Comparison of ENCODE assay signal across 8 cellular contexts in genomic region chr1:21294266-21295058, GRCh38. TPM values are rescaled to one million over a fixed set of nuclear protein-coding genes. Genes with fewer than 3 reads are reported as not detected.
DNase-seq lines count a peak whose midpoint lies in the region; ATAC-seq and TF ChIP-seq lines count a peak whose summit lies in the region.

No MANE protein-coding gene starts in this region.

- peaks cover 28% of the 10 kb centered on the region for H3K36me3 Mint-ChIP-seq in activated naive CD8-positive, alpha-beta T cell treated with anti-CD3 and anti-CD28 coated beads for 36 hours
- H3K36me3 Mint-ChIP-seq in naive B cell: no peaks in the 10 kb centered on the region

- H3K4me1 Mint-ChIP-seq in activated naive CD8-positive, alpha-beta T cell treated with anti-CD3 and anti-CD28 coated beads for 36 hours: peaks cover 85% of the 10 kb centered on the region
- peaks cover 60 to 89% (median 77%) of the 10 kb centered on the region in 3 donors for H3K4me1 Mint-ChIP-seq in naive B cell

- peaks cover 46% of the 10 kb centered on the region for H3K4me1 ChIP-seq in thymus (ENCODE audit: control insufficient read depth, insufficient read depth, low read length)

- peak overlapping the region; percentile 97 for H3K27ac Mint-ChIP-seq in activated naive CD8-positive, alpha-beta T cell treated with anti-CD3 and anti-CD28 coated beads for 36 hours
- peak overlapping the region; percentile 99 to 100 (median 100) for H3K27ac Mint-ChIP-seq in naive B cell

- no peaks in the 10 kb centered on the region for H3K36me3 ChIP-seq in thymus (ENCODE audit: control insufficient read depth, insufficient read depth)

- peak overlapping the region; percentile 74 for H3K4me3 Mint-ChIP-seq in activated naive CD8-positive, alpha-beta T cell treated with anti-CD3 and anti-CD28 coated beads for 36 hours
- H3K4me3 Mint-ChIP-seq in naive B cell: peak overlapping the region; percentile 85 to 96 (median 91)

- peak; percentile 60 for TF ChIP-seq POLR2A in Raji (IDR thresholded peaks at IDR 0.05; ENCODE audit: insufficient read depth, low read depth, low read length)

- ATAC-seq in GM18858 (IDR thresholded peaks at IDR 0.05; ENCODE audit: unreplicated experiment) (peak; percentile 49), HG02938 (IDR thresholded peaks at IDR 0.05; ENCODE audit: unreplicated experiment) (peak; percentile 53), naive B cell (ENCODE audit: low read depth in 2 of 2) (peak; percentile 66 to 69)

- WGBS in thymus: 23% methylated on average over 13 of the region's 13 CpGs

- peak overlapping the region; percentile 75 for H3K27ac ChIP-seq in thymus (ENCODE audit: low read depth)

- no peaks in the 10 kb centered on the region for H3K27me3 ChIP-seq in thymus (ENCODE audit: control insufficient read depth, insufficient read depth)

- no peaks in the 10 kb centered on the region for H3K9me3 Mint-ChIP-seq in activated naive CD8-positive, alpha-beta T cell treated with anti-CD3 and anti-CD28 coated beads for 36 hours
- no peaks in the 10 kb centered on the region for H3K9me3 Mint-ChIP-seq in naive B cell

- H3K27me3 Mint-ChIP-seq in activated naive CD8-positive, alpha-beta T cell treated with anti-CD3 and anti-CD28 coated beads for 36 hours: no peaks in the 10 kb centered on the region
- no peaks in the 10 kb centered on the region for H3K27me3 Mint-ChIP-seq in naive B cell

- no peaks in the 10 kb centered on the region for H3K9me3 ChIP-seq in thymus (ENCODE audit: control insufficient read depth)

- peak; percentile 91 for DNase-seq in activated naive CD8-positive, alpha-beta T cell treated with anti-CD3 and anti-CD28 coated beads for 36 hours
- DNase-seq in naive B cell (peak; percentile 96), cerebellum (ENCODE audit: low spot score) (no peak), NCI-H226 (no peak)

- H3K4me3 ChIP-seq in thymus (ENCODE audit: low read length): no peak overlapping the region

RNA-seq across cellular contexts. Expression of gene ECE1, which starts 4.2 kb away (rescaled TPM):
- 100 to 1,000 TPM in 1 of 2 experiments, 10 to 100 TPM in 1; 95.6 to 101 TPM for total RNA-seq in activated naive CD8-positive, alpha-beta T cell treated with anti-CD3 and anti-CD28 coated beads for 36 hours
- polyA plus RNA-seq in naive B cell (ENCODE audit: low read depth in 6 of 6) (10 to 100 TPM in 5 of 6 donors, 1 to 10 TPM in 1; 6.9 to 44.5 (median 20.8) TPM), thymus (34.2 TPM)
- total RNA-seq in cerebellum: 12.6 TPM

Comparison
In these comparisons a context has a peak if more than half of its experiments do, and no peak if none do; other contexts are left out.
1. DNase-seq: peak in activated naive CD8-positive, alpha-beta T cell treated with anti-CD3 and anti-CD28 coated beads for 36 hours (single experiment) and naive B cell (single experiment); none in cerebellum (single experiment) and NCI-H226 (single experiment).
2. Peak in every context shown above with its lines, with median percentiles within 50 percentile points of each other: ATAC-seq.